ENCODE assay signal across 25 cellular contexts in the genomic region with DNA sequence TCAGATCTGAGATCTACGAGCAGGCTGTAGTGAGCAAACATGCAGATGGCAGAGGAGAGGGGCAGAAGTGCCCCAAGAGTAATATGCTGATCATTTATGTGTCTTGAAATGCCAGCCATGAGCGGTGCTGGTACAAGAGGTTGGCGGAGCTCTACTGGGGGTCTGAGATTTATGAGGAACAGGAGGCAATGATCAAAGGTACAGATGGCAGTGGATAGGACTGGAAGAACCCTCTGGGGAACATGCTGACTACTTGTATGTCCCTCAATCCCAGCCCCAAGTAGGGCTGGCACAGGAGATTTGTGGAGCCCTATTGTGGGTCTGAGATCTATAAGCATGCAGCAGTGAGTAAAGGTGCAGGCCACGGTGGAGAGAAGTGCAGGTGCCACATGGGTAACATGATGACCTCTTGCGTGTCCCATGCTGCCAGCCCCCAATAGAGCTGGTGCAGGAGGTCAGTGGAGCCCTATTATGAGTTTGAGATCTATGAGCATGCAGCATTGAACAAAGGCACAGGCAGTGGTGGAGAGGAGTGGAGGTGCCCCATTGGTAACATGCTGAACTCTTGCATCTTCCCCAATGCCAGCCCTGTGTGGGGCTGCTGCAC.
"Had no signal": no experiment of that assay in that cellular context is flagged by ENCODE, and none has a peak within 500 bp of the region (broad histone marks: within the 10 kb centered on the region; RNA-seq: fewer than 3 reads in every experiment).

No MANE protein-coding gene starts in this region.

- H3K27ac Mint-ChIP-seq: immature natural killer cell; mesothelial cell of epicardium; naive B cell; nephron progenitor cell; neural progenitor cell; stimulated activated naive CD8-positive, alpha-beta T cell treated with anti-CD3 and anti-CD28 coated beads, Interleukin-15, amount 100 ng/mL, for 72 hours had no signal

- H3K4me1 ChIP-seq: heart left ventricle, left ventricle myocardium inferior, neural progenitor cell, pancreas, prostate gland, tibial nerve had no signal

- H3K27me3 ChIP-seq: neural progenitor cell had no signal

- H3K9me3 ChIP-seq: pancreas, prostate gland had no signal

- H3K27me3 Mint-ChIP-seq: stimulated activated naive CD8-positive, alpha-beta T cell treated with anti-CD3 and anti-CD28 coated beads, Interleukin-15, amount 100 ng/mL, for 72 hours had no signal

- ATAC-seq: heart left ventricle; pancreas; sciatic nerve; stimulated activated naive CD8-positive, alpha-beta T cell treated with anti-CD3 and anti-CD28 coated beads, Interleukin-15, amount 100 ng/mL, for 72 hours had no signal

- H3K4me3 ChIP-seq: heart left ventricle, left ventricle myocardium inferior, lung, neural progenitor cell, pancreas, prostate gland, skin epidermis, tibial nerve had no signal

- DNase-seq: glutamatergic neuron; heart left ventricle; hypothalamus; immature natural killer cell; left ventricle myocardium inferior; naive B cell; nephron progenitor cell; pancreas; posterior cingulate gyrus; retina; right cardiac atrium; stimulated activated CD4-positive, alpha-beta T cell treated with anti-CD3 and anti-CD28 coated beads, Interleukin-12 subunit alpha, Interleukin-12 subunit beta, amount 100 ng/mL, for 4 hours; stimulated activated CD4-positive, alpha-beta T cell treated with anti-CD3 and anti-CD28 coated beads, Interleukin-15, amount 100 ng/mL, for 24 hours; stimulated activated CD4-positive, alpha-beta T cell treated with anti-CD3 and anti-CD28 coated beads, Interleukin-2, amount 100 ng/mL, for 24 hours; stimulated activated CD4-positive, alpha-beta T cell treated with anti-CD3 and anti-CD28 coated beads, Interleukin-4, amount 100 ng/mL, for 1 hour; stimulated activated naive CD4-positive, alpha-beta T cell treated with Interleukin-2 at 50 U/mL for 16 hours; stimulated activated naive CD8-positive, alpha-beta T cell treated with anti-CD3 and anti-CD28 coated beads, Interleukin-15, amount 100 ng/mL, for 72 hours; substantia nigra had no signal

- H3K4me1 Mint-ChIP-seq: immature natural killer cell; mesothelial cell of epicardium; naive B cell; nephron progenitor cell; neural progenitor cell; stimulated activated naive CD8-positive, alpha-beta T cell treated with anti-CD3 and anti-CD28 coated beads, Interleukin-15, amount 100 ng/mL, for 72 hours had no signal

- H3K4me2 ChIP-seq: neural progenitor cell had no signal

- H3K36me3 ChIP-seq: heart left ventricle, left ventricle myocardium inferior, neural progenitor cell, pancreas, prostate gland, tibial nerve had no signal

- H3K4me3 Mint-ChIP-seq: immature natural killer cell; mesothelial cell of epicardium; naive B cell; nephron progenitor cell; neural progenitor cell; stimulated activated naive CD8-positive, alpha-beta T cell treated with anti-CD3 and anti-CD28 coated beads, Interleukin-15, amount 100 ng/mL, for 72 hours had no signal

- H3K27ac ChIP-seq: heart left ventricle, left ventricle myocardium inferior, neural progenitor cell, pancreas, prostate gland, skin epidermis, tibial nerve had no signal

- H2AFZ ChIP-seq: neural progenitor cell had no signal

- H3K36me3 Mint-ChIP-seq: mesothelial cell of epicardium, neural progenitor cell had no signal
